ENCODE assay signal across 23 cellular contexts in the genomic region with DNA sequence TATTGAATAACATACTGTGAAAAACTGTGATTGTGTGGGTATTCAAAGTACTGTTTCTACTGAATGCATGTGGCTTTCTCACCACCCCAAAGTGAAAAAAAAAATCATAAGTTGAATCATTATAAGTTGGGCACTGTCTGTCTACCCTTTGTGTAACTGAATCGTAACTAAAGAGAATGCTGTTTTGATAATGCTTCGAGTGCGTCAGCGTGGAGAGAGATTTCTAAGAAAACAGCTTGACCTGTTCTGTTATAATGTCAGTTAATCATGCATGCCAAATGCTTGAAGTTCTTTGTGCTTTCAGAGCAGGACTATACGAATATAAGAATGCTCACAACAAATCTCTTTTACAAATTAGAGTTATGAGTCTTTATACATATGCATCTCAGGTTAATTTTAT.
A peak's percentile ranks its signal among the peaks of the same experiment; 100 is the strongest.
DNase-seq lines count a peak whose midpoint lies in the region; ATAC-seq, FAIRE-seq and TF ChIP-seq lines count a peak whose summit lies in the region.
"Had no signal": no experiment of that assay in that cellular context is flagged by ENCODE, and none has a peak within 500 bp of the region (broad histone marks: within the 10 kb centered on the region; RNA-seq: fewer than 3 reads in every experiment).

No MANE protein-coding gene starts in this region.

- H4K20me1 ChIP-seq in astrocyte (ENCODE audit: insufficient read depth, low read length): no peaks in the 10 kb centered on the region

- no peaks in the 10 kb centered on the region for H3K36me3 Mint-ChIP-seq in astrocyte (ENCODE audit: low read depth, unreplicated experiment)

- WGBS in heart left ventricle, 4 donors: 35 to 44% (median 36%) methylated on average over 5 of the region's 5 CpGs
- WGBS in thyroid gland, 2 donors: 23% methylated on average over 5 of the region's 5 CpGs
- WGBS in gastroesophageal sphincter (ENCODE audit: low coverage in 1 of 2), 2 donors: 42 to 68% methylated on average over 5 of the region's 5 CpGs

- no peak overlapping the region for H3K4me3 Mint-ChIP-seq in astrocyte (ENCODE audit: unreplicated experiment)
- H3K4me3 Mint-ChIP-seq: H9, HFFc6 had no signal

- TF ChIP-seq POLR2A in heart left ventricle (IDR thresholded peaks at IDR 0.05) (no peak), thyroid gland (IDR thresholded peaks at IDR 0.05) (no peak), gastroesophageal sphincter (IDR thresholded peaks at IDR 0.05) (no peak)

- H3K27me3 ChIP-seq in heart left ventricle (no peaks in the 10 kb centered on the region), right atrium auricular region (no peaks in the 10 kb centered on the region), astrocyte (ENCODE audit: insufficient read depth, low read length) (no peaks in the 10 kb centered on the region), kidney epithelial cell (ENCODE audit: control insufficient read depth, insufficient read depth, low read length) (no peaks in the 10 kb centered on the region), thyroid gland (no peaks in the 10 kb centered on the region), gastroesophageal sphincter (no peaks in the 10 kb centered on the region)

- H3K4me1 ChIP-seq in heart left ventricle (peaks cover 0 to 4% (median 0%) of the 10 kb centered on the region in 12 donors), right atrium auricular region (no peaks in the 10 kb centered on the region), astrocyte (ENCODE audit: insufficient read depth, low read length) (no peaks in the 10 kb centered on the region), thyroid gland (peaks cover 3 to 20% of the 10 kb centered on the region in 2 donors), gastroesophageal sphincter (no peaks in the 10 kb centered on the region)

- no peaks in the 10 kb centered on the region for H3K79me2 ChIP-seq in astrocyte (ENCODE audit: insufficient read depth, low read length)

- H3K27ac ChIP-seq in heart left ventricle (peak overlapping the region in 6 of 12 donors; percentile 53 to 69 (median 62)), right atrium auricular region (no peak overlapping the region), astrocyte (ENCODE audit: low read depth, low read length) (no peak overlapping the region), thyroid gland (peak overlapping the region; percentile 53 to 85 (median 75)), gastroesophageal sphincter (no peak overlapping the region)
- H3K27ac ChIP-seq: C4-2B, GM23248, SK-N-MC had no signal

- no peaks in the 10 kb centered on the region for H3K27me3 Mint-ChIP-seq in astrocyte (ENCODE audit: low read depth, unreplicated experiment)

- H3K9ac ChIP-seq in astrocyte (ENCODE audit: low read length): no peak overlapping the region
- H3K9ac ChIP-seq: GM23248 had no signal

- intact Hi-C loops in heart left ventricle (cut with DNase I) (loop anchor here in 1 of 10 donors (2.0 kb wide), 1 partner anchor 151 kb away; no protein-coding TSS in a partner anchor), thyroid gland (cut with DNase I) (no loop called here)

- no peak for TF ChIP-seq EP300 in gastroesophageal sphincter (IDR thresholded peaks at IDR 0.05)

- H3K27ac Mint-ChIP-seq in astrocyte (ENCODE audit: unreplicated experiment): no peak overlapping the region
- H3K27ac Mint-ChIP-seq: H9, HFFc6 had no signal

- no peaks in the 10 kb centered on the region for H3K36me3 ChIP-seq in heart left ventricle
- H3K36me3 ChIP-seq in right atrium auricular region: no peaks in the 10 kb centered on the region
- H3K36me3 ChIP-seq in astrocyte (ENCODE audit: insufficient read depth, low read length): no peaks in the 10 kb centered on the region
- no peaks in the 10 kb centered on the region for H3K36me3 ChIP-seq in kidney epithelial cell (ENCODE audit: control insufficient read depth, insufficient read depth, low read length)
- no peaks in the 10 kb centered on the region for H3K36me3 ChIP-seq in thyroid gland
- H3K36me3 ChIP-seq in gastroesophageal sphincter: no peaks in the 10 kb centered on the region

- no peak overlapping the region for H2AFZ ChIP-seq in astrocyte (ENCODE audit: low read depth, low read length)
- H2AFZ ChIP-seq: GM23248 had no signal

- peaks cover 0 to 18% (median 6%) of the 10 kb centered on the region in 12 donors for H3K9me3 ChIP-seq in heart left ventricle
- H3K9me3 ChIP-seq in right atrium auricular region: peaks cover 0 to 13% of the 10 kb centered on the region in 2 donors
- H3K9me3 ChIP-seq in astrocyte (ENCODE audit: insufficient read depth, low read depth, low read length): no peaks in the 10 kb centered on the region
- no peaks in the 10 kb centered on the region for H3K9me3 ChIP-seq in thyroid gland
- peaks cover 0 to 14% (median 0%) of the 10 kb centered on the region in 3 donors for H3K9me3 ChIP-seq in gastroesophageal sphincter

- no peak overlapping the region for H3K4me2 ChIP-seq in astrocyte (ENCODE audit: low read length)

- H3K9me3 Mint-ChIP-seq in astrocyte (ENCODE audit: unreplicated experiment): no peaks in the 10 kb centered on the region

- H3K4me3 ChIP-seq in heart left ventricle: no peak overlapping the region
- no peak overlapping the region for H3K4me3 ChIP-seq in right atrium auricular region
- no peak overlapping the region for H3K4me3 ChIP-seq in astrocyte (ENCODE audit: insufficient read depth, low read depth, low read length)
- no peak overlapping the region for H3K4me3 ChIP-seq in kidney epithelial cell (ENCODE audit: low read depth, low read length)
- no peak overlapping the region for H3K4me3 ChIP-seq in thyroid gland (replicated peaks in 1 of 3)
- no peak overlapping the region for H3K4me3 ChIP-seq in gastroesophageal sphincter
- H3K4me3 ChIP-seq: GM23248, SK-N-MC had no signal

- ATAC-seq in heart left ventricle: peak; percentile 77 to 81 (median 80)
- no peak for ATAC-seq in gastroesophageal sphincter
- ATAC-seq: PC-3 had no signal

- TF ChIP-seq CTCF in heart left ventricle (IDR thresholded peaks at IDR 0.05) (no peak), right atrium auricular region (IDR thresholded peaks at IDR 0.05) (no peak), astrocyte (IDR thresholded peaks at IDR 0.05; ENCODE audit: insufficient read depth, low read depth, low read length) (no peak), kidney epithelial cell (IDR thresholded peaks at IDR 0.05; ENCODE audit: insufficient read depth, low read length, poor library complexity, severe bottlenecking) (no peak), thyroid gland (IDR thresholded peaks at IDR 0.05) (no peak), D721Med (IDR thresholded peaks at IDR 0.05; ENCODE audit: insufficient read depth, missing control alignments) (no peak), gastroesophageal sphincter (IDR thresholded peaks at IDR 0.05) (no peak)

- no peak for FAIRE-seq in astrocyte (lab: Jason Lieb, UNC)
- FAIRE-seq in D721Med (lab: Jason Lieb, UNC): no peak
- FAIRE-seq: GM18507 had no signal

- DNase-seq in heart left ventricle (peak in 1 of 5 donors; percentile 20), right atrium auricular region (ENCODE audit: low spot score) (no peak), astrocyte (ENCODE audit: low read depth) (peak; percentile 50), kidney epithelial cell (ENCODE audit: low read depth) (peak; percentile 26), thyroid gland (peak; percentile 54 to 71), D721Med (ENCODE audit: insufficient read length, low spot score) (no peak), DMS 273 treated with DMSO at 0.1 percent for 48 hours (lab: John Stamatoyannopoulos, UW) (no peak)
- DNase-seq: 8988T, GM23248, H9, HFFc6, Kasumi-1, NCI-H1694 treated with DMSO at 0.1 percent for 48 hours, NCI-H2081 treated with DMSO at 0.1 percent for 48 hours, NCI-H2171 treated with DMSO at 0.1 percent for 48 hours, NCI-H446 treated with DMSO at 0.1 percent for 48 hours, NCI-H526 treated with DMSO at 0.1 percent for 48 hours, PC-3, SHP77 had no signal

- H3K4me1 Mint-ChIP-seq in astrocyte (ENCODE audit: low read depth, unreplicated experiment): peaks cover 16% of the 10 kb centered on the region

Comparison
In these comparisons a context has a peak if more than half of its experiments do, and no peak if none do; other contexts are left out.
1. DNase-seq: peak in astrocyte (single experiment), kidney epithelial cell (single experiment) and thyroid gland (2 of 2); none in right atrium auricular region (single experiment), D721Med (single experiment) and DMS 273 treated with DMSO at 0.1 percent for 48 hours (single experiment).
2. H3K27ac ChIP-seq: peak in thyroid gland (3 of 3); none in right atrium auricular region (0 of 2), astrocyte (single experiment) and gastroesophageal sphincter (0 of 4).